ENCODE assay signal across 8 cellular contexts in the genomic region with DNA sequence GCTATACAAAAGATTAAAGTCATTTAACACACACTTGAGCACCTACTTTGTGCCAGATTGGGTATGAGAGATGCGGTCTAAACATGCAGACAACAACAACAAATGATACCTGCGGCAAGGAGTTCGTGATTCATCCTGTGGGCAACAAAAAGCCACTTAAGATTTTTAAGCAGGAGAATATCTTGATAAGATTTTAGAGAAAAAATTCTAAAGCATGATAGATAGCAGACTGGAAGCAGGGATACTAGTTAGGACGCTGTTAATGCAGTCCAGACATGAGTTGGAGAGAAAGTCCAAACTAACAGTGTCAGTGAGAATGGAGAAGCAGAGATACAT. TPM values are rescaled to one million over a fixed set of nuclear protein-coding genes. Genes with fewer than 3 reads are reported as not detected.
DNase-seq lines count a peak whose midpoint lies in the region; ATAC-seq, FAIRE-seq and TF ChIP-seq lines count a peak whose summit lies in the region.

No MANE protein-coding gene starts in this region.

- no peak for DNase-seq in SJSA1 (ENCODE audit: low read depth in 1 of 2, low spot score in 2 of 2)
- DNase-seq in endodermal cell, result no peak
- DNase-seq in sigmoid colon, result no peak
- DNase-seq in NOMO-1 treated with DMSO at 0.1 percent for 48 hours (lab: John Stamatoyannopoulos, UW; ENCODE audit: unreplicated experiment), result no peak
- DNase-seq in GM12891 (ENCODE audit: insufficient read length, low spot score), result no peak
- DNase-seq in DMS53 treated with DMSO at 0.1 percent for 48 hours (lab: John Stamatoyannopoulos, UW; ENCODE audit: unreplicated experiment), result no peak

- H3K4me1 ChIP-seq in ES-I3 (ENCODE audit: insufficient read depth, low read length), result peaks cover 6% of the 10 kb centered on the region
- H3K4me1 ChIP-seq in SJSA1 (replicated peaks), result peaks cover 20% of the 10 kb centered on the region
- peaks cover 13% of the 10 kb centered on the region for H3K4me1 ChIP-seq in endodermal cell (ENCODE audit: control insufficient read depth, insufficient read depth, low read length)
- peaks cover 3 to 36% (median 26%) of the 10 kb centered on the region in 4 donors for H3K4me1 ChIP-seq in sigmoid colon

- H3K4me3 Mint-ChIP-seq in endodermal cell, result no peak overlapping the region

- no peaks in the 10 kb centered on the region for H3K9me3 Mint-ChIP-seq in endodermal cell

- FAIRE-seq in GM12891 (lab: Jason Lieb, UNC), result no peak

- H3K27me3 Mint-ChIP-seq in endodermal cell (ENCODE audit: insufficient read depth), result peaks cover 18% of the 10 kb centered on the region

- peak overlapping the region; percentile 89 for H3K9ac ChIP-seq in ES-I3 (ENCODE audit: low read depth, low read length)
- peak overlapping the region; percentile 79 for H3K9ac ChIP-seq in endodermal cell (ENCODE audit: extremely low read depth, low read length, poor library complexity, severe bottlenecking)

- peaks cover 36% of the 10 kb centered on the region for H3K4me1 Mint-ChIP-seq in endodermal cell

- peak overlapping the region; percentile 98 for H3K27ac Mint-ChIP-seq in endodermal cell

- intact Hi-C loops in sigmoid colon (cut with DNase I), result loop anchor here (5.0 kb wide), 6 partner anchors 46 to 401 kb away; a partner anchor contains a TSS

- H3K9me3 ChIP-seq in ES-I3 (ENCODE audit: control insufficient read depth, insufficient read depth, low read length) (no peaks in the 10 kb centered on the region), SJSA1 (replicated peaks) (no peaks in the 10 kb centered on the region), endodermal cell (ENCODE audit: control insufficient read depth, low read length) (no peaks in the 10 kb centered on the region), sigmoid colon (no peaks in the 10 kb centered on the region)

- peak overlapping the region; percentile 77 for H3K27ac ChIP-seq in SJSA1
- peak overlapping the region; percentile 91 for H3K27ac ChIP-seq in endodermal cell (ENCODE audit: low read depth, low read length)
- H3K27ac ChIP-seq in sigmoid colon, result peak overlapping the region; percentile 98 to 100 (median 98)

- 88 to 90% methylated on average over 4 of the region's 4 CpGs for WGBS in endodermal cell (ENCODE audit: insufficient coverage in 1 of 2, insufficient read length in 1 of 2), 2 experiments
- 48 to 73% methylated on average over 4 of the region's 4 CpGs for WGBS in sigmoid colon, 2 donors

- H3K36me3 ChIP-seq in ES-I3 (ENCODE audit: insufficient read depth, low read length) (no peaks in the 10 kb centered on the region), SJSA1 (peaks cover 3% of the 10 kb centered on the region), endodermal cell (ENCODE audit: control insufficient read depth, insufficient read depth, low read length) (no peaks in the 10 kb centered on the region), sigmoid colon (no peaks in the 10 kb centered on the region)

- TF ChIP-seq EP300 in sigmoid colon (IDR thresholded peaks at IDR 0.05), result no peak

- no peak for ATAC-seq in HG03432 (IDR thresholded peaks at IDR 0.05; ENCODE audit: unreplicated experiment)

- H3K27me3 ChIP-seq in SJSA1 (replicated peaks) (peaks cover 3% of the 10 kb centered on the region; the same call in 1 of the 2 replicates), endodermal cell (ENCODE audit: control insufficient read depth, insufficient read depth, low read length, poor library complexity, severe bottlenecking) (no peaks in the 10 kb centered on the region), sigmoid colon (no peaks in the 10 kb centered on the region)

- TF ChIP-seq CTCF in endodermal cell (conservative IDR thresholded peaks at IDR 0.05) (no peak), sigmoid colon (IDR thresholded peaks at IDR 0.05) (no peak)

- no peak for TF ChIP-seq POLR2A in sigmoid colon (IDR thresholded peaks at IDR 0.05)
- no peak for TF ChIP-seq POLR2A in GM12891 (IDR thresholded peaks at IDR 0.05; ENCODE audit: low read depth, low read length)

- H3K4me3 ChIP-seq in SJSA1 (no peak overlapping the region), endodermal cell (ENCODE audit: low read length) (peak overlapping the region; percentile 85), sigmoid colon (no peak overlapping the region)

- peaks cover 5% of the 10 kb centered on the region for H3K36me3 Mint-ChIP-seq in endodermal cell (ENCODE audit: low read depth)

TF ChIP-seq in GM12891, 5 proteins besides CTCF, POLR2A, EP300 and RAD21:
- TF ChIP-seq PAX5 (IDR thresholded peaks at IDR 0.05; ENCODE audit: insufficient read depth, low read length, severe bottlenecking), result no peak
- TF ChIP-seq SPI1 (IDR thresholded peaks at IDR 0.05; ENCODE audit: low read depth, low read length), result no peak
- TF ChIP-seq TAF1 (IDR thresholded peaks at IDR 0.05; ENCODE audit: low read depth, low read length), result no peak
- TF ChIP-seq POLR2AphosphoS5 (IDR thresholded peaks at IDR 0.05; ENCODE audit: low read depth, low read length), result no peak
- TF ChIP-seq POU2F2 (IDR thresholded peaks at IDR 0.05; ENCODE audit: low read depth, low read length), result no peak
TF ChIP-seq in GM12891: peak in this region for 0.

RNA-seq across cellular contexts. Expression of a gene that starts 1.6 kb away (rescaled TPM):
- total RNA-seq in SJSA1 (2014; rRNA removed; shearing (Covaris generic)), result 51.5 and 52.0 TPM in 2 replicates
- total RNA-seq in endodermal cell, result 10 to 100 TPM; 41.8 to 52.9 TPM
- polyA plus RNA-seq in endodermal cell (2013, experiment 1 of 2), result 45.9 TPM
- 43.1 TPM for polyA plus RNA-seq in endodermal cell (2013, experiment 2 of 2)
- total RNA-seq in sigmoid colon, result 10 to 100 TPM; 28.5 to 39.7 (median 37.5) TPM
- polyA plus RNA-seq in sigmoid colon, result 10 to 100 TPM; 14.1 to 19.8 (median 16.0) TPM
- 10.4 TPM for polyA plus RNA-seq in GM12891 (2012; ENCODE audit: low read depth, missing spikeins)
